Comparison of ENCODE assay signal across 9 cellular contexts in genomic region chr19:16899566-16900075, GRCh38. TPM values are rescaled to one million over a fixed set of nuclear protein-coding genes. Genes with fewer than 3 reads are reported as not detected.
DNase-seq lines count a peak whose midpoint lies in the region; ATAC-seq and TF ChIP-seq lines count a peak whose summit lies in the region.
"Had no signal": no experiment of that assay in that cellular context is flagged by ENCODE, and none has a peak within 500 bp of the region (broad histone marks: within the 10 kb centered on the region; RNA-seq: fewer than 3 reads in every experiment).

No MANE protein-coding gene starts in this region.

- H3K4me1 ChIP-seq in Peyer's patch: peaks cover 0 to 21% (median 7%) of the 10 kb centered on the region in 4 donors
- H3K4me1 ChIP-seq in neuronal stem cell (ENCODE audit: control insufficient read depth in 2 of 2, insufficient read depth in 1 of 2, low read depth in 1 of 2, low read length in 2 of 2): peaks cover 9% of the 10 kb centered on the region in 2 donors
- H3K4me1 ChIP-seq: HAP-1 had no signal

- no peak overlapping the region for H2BK5ac ChIP-seq in neuronal stem cell (ENCODE audit: low read length)

- H2BK12ac ChIP-seq in neuronal stem cell (ENCODE audit: low read length): no peak overlapping the region

- H4K91ac ChIP-seq in neuronal stem cell (ENCODE audit: low read depth, low read length, poor library complexity): no peak overlapping the region

- H3K27me3 ChIP-seq in Peyer's patch: no peaks in the 10 kb centered on the region
- peaks cover 0 to 20% (median 6%) of the 10 kb centered on the region in 45 donors for H3K27me3 ChIP-seq in dorsolateral prefrontal cortex
- peaks cover 0 to 17% (median 7%) of the 10 kb centered on the region in 3 experiments for H3K27me3 ChIP-seq in neuronal stem cell (ENCODE audit: control insufficient read depth in 3 of 3, insufficient read depth in 3 of 3, low read depth in 1 of 3, low read length in 3 of 3)

- ATAC-seq in HG03159 (IDR thresholded peaks at IDR 0.05; ENCODE audit: unreplicated experiment): no peak

- no peak for TF ChIP-seq POLR2A in Peyer's patch (IDR thresholded peaks at IDR 0.05)

- H3K27ac ChIP-seq in Peyer's patch: no peak overlapping the region
- no peak overlapping the region for H3K27ac ChIP-seq in dorsolateral prefrontal cortex
- H3K27ac ChIP-seq in neuronal stem cell (replicated peaks; ENCODE audit: low read length): no peak overlapping the region

- peak overlapping the region; percentile 43 for H2AK5ac ChIP-seq in neuronal stem cell (ENCODE audit: low read depth, low read length)

- intact Hi-C loops in dorsolateral prefrontal cortex (cut with DNase I): no loop called here

- H3K4me2 ChIP-seq in neuronal stem cell (ENCODE audit: insufficient read depth, low read length, poor library complexity, severe bottlenecking): no peak overlapping the region

- no peak overlapping the region for H3K4ac ChIP-seq in neuronal stem cell (ENCODE audit: low read length)

- no CpG with 5 or more reads among the region's 7 CpGs for WGBS in neuronal stem cell (ENCODE audit: extremely low coverage in 2 of 2, insufficient read length in 2 of 2, insufficient replicate concordance in 1 of 2), 2 donors

- no peak overlapping the region for H2BK120ac ChIP-seq in neuronal stem cell (ENCODE audit: low read depth, low read length)

- TF ChIP-seq CTCF in GM12872 (IDR thresholded peaks at IDR 0.05; ENCODE audit: insufficient read depth, low read depth, low read length) (peak; percentile 85), Peyer's patch (IDR thresholded peaks at IDR 0.05) (peak; percentile 31 to 55 (median 43)), dorsolateral prefrontal cortex (IDR thresholded peaks at IDR 0.05 in 54 of 56, conservative IDR thresholded peaks at IDR 0.05 in 2 of 56; ENCODE audit: low read depth in 1 of 56, partially characterized antibody in 56 of 56) (peak in 36 of 56 donors; percentile 15 to 52 (median 30))

- in situ Hi-C loops in ACHN (cut with HindIII; ENCODE audit: low pct_ligation_motif_present, low pct_unique_long_range_greater_than_20kb, low sequenced_read_pairs): no loop called here

- H3K23ac ChIP-seq in neuronal stem cell (ENCODE audit: low read depth, low read length, poor library complexity): peak overlapping the region; percentile 43

- H3K9ac ChIP-seq in neuronal stem cell (ENCODE audit: low read depth, low read length, poor library complexity): no peak overlapping the region

- no peak overlapping the region for H4K8ac ChIP-seq in neuronal stem cell (ENCODE audit: low read depth, low read length)

- H3K4me3 ChIP-seq in Peyer's patch (no peak overlapping the region), dorsolateral prefrontal cortex (no peak overlapping the region), neuronal stem cell (ENCODE audit: low read length in 2 of 2) (no peak overlapping the region)
- H3K4me3 ChIP-seq: HAP-1 had no signal

- peak overlapping the region; percentile 44 for H3K18ac ChIP-seq in neuronal stem cell (ENCODE audit: low read length)

- H3K36me3 ChIP-seq in Peyer's patch (no peaks in the 10 kb centered on the region), neuronal stem cell (replicated peaks in 1 of 2; ENCODE audit: control insufficient read depth in 2 of 2, insufficient read depth in 2 of 2, low read length in 2 of 2) (peaks cover 0 to 3% of the 10 kb centered on the region in 2 donors)
- H3K36me3 ChIP-seq: HAP-1 had no signal

- H3K14ac ChIP-seq in neuronal stem cell (ENCODE audit: low read length): peak overlapping the region; percentile 6

- peaks cover 4% of the 10 kb centered on the region for H3K79me1 ChIP-seq in neuronal stem cell (ENCODE audit: low read depth, low read length)

- H3K9me3 ChIP-seq in Peyer's patch: no peaks in the 10 kb centered on the region
- no peaks in the 10 kb centered on the region for H3K9me3 ChIP-seq in neuronal stem cell (replicated peaks in 1 of 2; ENCODE audit: control insufficient read depth in 2 of 2, insufficient read depth in 1 of 2, low read depth in 1 of 2, low read length in 2 of 2)
- H3K9me3 ChIP-seq: HAP-1 had no signal

- DNase-seq in ACHN: peak; percentile 52
- DNase-seq in Peyer's patch: peak in 2 of 3 donors; percentile 49 to 75
- no peak for DNase-seq in dorsolateral prefrontal cortex
- no peak for DNase-seq in neuronal stem cell (ENCODE audit: low spot score)
- no peak for DNase-seq in activated CD4-positive, CD25-positive, alpha-beta regulatory T cell treated with anti-CD3 and anti-CD28 coated beads, Interleukin-2, amount 50 U/mL, for 72 hours
- DNase-seq in activated CD4-positive, CD25-positive, alpha-beta regulatory T cell (lab: John Stamatoyannopoulos, UW): no peak

- no peak overlapping the region for H2BK15ac ChIP-seq in neuronal stem cell (ENCODE audit: low read length)

- no peak overlapping the region for H2AFZ ChIP-seq in neuronal stem cell (ENCODE audit: low read length)

RNA-seq across cellular contexts. Expression of gene F2RL3, which starts 10.8 kb away (rescaled TPM):
- total RNA-seq in Peyer's patch (10 to 100 TPM in 1 of 4 donors, 1 to 10 TPM in 3; 3.9 to 11.6 (median 5.1) TPM), dorsolateral prefrontal cortex (1 to 10 TPM in 2 of 120 experiments, under 1 TPM in 31, not detected in 87; 0.07 to 1.3 (median 0.26) TPM)
- polyA plus RNA-seq in neuronal stem cell (2013, experiment 1 of 2): not detected
- polyA plus RNA-seq in neuronal stem cell (2013, experiment 2 of 2): not detected

Comparison
In these comparisons a context has a peak if more than half of its experiments do, and no peak if none do; other contexts are left out.
1. DNase-seq: peak in ACHN (single experiment) and Peyer's patch (2 of 3); none in dorsolateral prefrontal cortex (0 of 10), neuronal stem cell (single experiment), activated CD4-positive, CD25-positive, alpha-beta regulatory T cell treated with anti-CD3 and anti-CD28 coated beads, Interleukin-2, amount 50 U/mL, for 72 hours (single experiment) and activated CD4-positive, CD25-positive, alpha-beta regulatory T cell (0 of 4).
2. CTCF ChIP-seq: peak in every context shown above with its lines; median percentile 85 in GM12872; 43 in Peyer's patch; 30 in dorsolateral prefrontal cortex.